Comparison of ENCODE assay signal across 31 cellular contexts in genomic region chr18:10670856-10671255, GRCh38.
"Had no signal": no experiment of that assay in that cellular context is flagged by ENCODE, and none has a peak within 500 bp of the region (broad histone marks: within the 10 kb centered on the region; RNA-seq: fewer than 3 reads in every experiment).

No MANE protein-coding gene starts in this region.

- ATAC-seq: activated naive CD4-positive, alpha-beta T cell treated with anti-CD3 and anti-CD28 coated beads, Interleukin-2, amount 50 U/mL, for 72 hours; activated naive CD8-positive, alpha-beta T cell treated with anti-CD3 and anti-CD28 coated beads, Interleukin-2, amount 50 U/mL, for 24 hours; activated T-cell treated with anti-CD3 and anti-CD28 coated beads, Interleukin-2, amount 50 U/mL, for 4 hours; body of pancreas had no signal

- H3K4me3 ChIP-seq: ascending aorta, body of pancreas, MG63, Peyer's patch, SJCRH30 had no signal

- DNase-seq: activated CD4-positive, alpha-beta memory T cell treated with anti-CD3 and anti-CD28 coated beads for 36 hours; activated CD4-positive, alpha-beta T cell treated with anti-CD3 and anti-CD28 coated beads, Interleukin-2, amount 10 ng/mL, durations not matched to agents 7 days and 5 days; activated CD4-positive, CD25-positive, alpha-beta regulatory T cell; activated CD8-positive, alpha-beta memory T cell treated with anti-CD3 and anti-CD28 coated beads for 24 hours; activated effector memory CD4-positive, alpha-beta T cell treated with anti-CD3 and anti-CD28 coated beads, Interleukin-2, amount 50 U/mL, for 16 hours; activated naive CD4-positive, alpha-beta T cell treated with Interleukin-2 at 50 U/mL for 16 hours; activated naive CD8-positive, alpha-beta T cell treated with anti-CD3 and anti-CD28 coated beads, Interleukin-2, amount 50 U/mL, for 24 hours; activated T-cell treated with anti-CD3 and anti-CD28 coated beads, Interleukin-2, amount 50 U/mL, for 4 hours; amniotic stem cell; body of pancreas; central memory CD4-positive, alpha-beta T cell; MG63; NCI-H1092; NCI-H1417; NCI-H187; NCI-H2171; NCI-H2227 treated with DMSO at 0.1 percent for 48 hours; NCI-H446 treated with DMSO at 0.1 percent for 48 hours; NCI-H526; NCI-H82; Peyer's patch; Right ventricle myocardium superior; SJCRH30; SK-N-SH; T-helper 1 cell had no signal

- H3K27me3 ChIP-seq: ascending aorta, body of pancreas, MG63, Peyer's patch, SJCRH30 had no signal

- FAIRE-seq: bronchial epithelial cell had no signal

- H3K9me3 ChIP-seq: ascending aorta, body of pancreas, MG63, Peyer's patch, SJCRH30, SK-N-SH had no signal

- H3K36me3 ChIP-seq: ascending aorta, Peyer's patch, SJCRH30 had no signal

- H3K27ac ChIP-seq: ascending aorta, body of pancreas, KMS-11, Peyer's patch, RWPE1, SJCRH30, VCaP had no signal

- H3K9ac ChIP-seq: KMS-11, SK-N-SH had no signal

- H3K4me1 ChIP-seq: ascending aorta, body of pancreas, Peyer's patch, SJCRH30 had no signal

- H3K4me2 ChIP-seq: KMS-11, SK-N-SH had no signal
